In genomic region chr17:10003705-10004104, GRCh38 we compare ENCODE assay signal across 27 cellular contexts.
"Had no signal": no experiment of that assay in that cellular context is flagged by ENCODE, and none has a peak within 500 bp of the region (broad histone marks: within the 10 kb centered on the region; RNA-seq: fewer than 3 reads in every experiment).

No MANE protein-coding gene starts in this region.

- H3K4me3 ChIP-seq: lower lobe of right lung, neural progenitor cell, pancreas, psoas muscle, right lobe of liver, skin epidermis, stomach, tibial nerve, uterus had no signal

- H3K9me3 ChIP-seq: lower lobe of right lung, pancreas, psoas muscle, right lobe of liver, stomach, tibial nerve, uterus had no signal

- DNase-seq: hippocampal formation; kidney glomerular epithelial cell; left cardiac atrium; left ventricle myocardium superior; lower lobe of right lung; mammary epithelial cell; mesenchymal stem cell; naive B cell; natural killer cell; nephron progenitor cell; psoas muscle; right lobe of liver; stimulated activated CD4-positive, alpha-beta T cell treated with anti-CD3 and anti-CD28 coated beads, Interleukin-12 subunit alpha, Interleukin-12 subunit beta, amount 100 ng/mL, for 4 hours; stimulated activated CD4-positive, alpha-beta T cell treated with anti-CD3 and anti-CD28 coated beads, Interleukin-15, amount 100 ng/mL, for 24 hours; stimulated activated CD4-positive, alpha-beta T cell treated with anti-CD3 and anti-CD28 coated beads, Interleukin-2, amount 100 ng/mL, for 24 hours; stimulated activated CD4-positive, alpha-beta T cell treated with anti-CD3 and anti-CD28 coated beads, Interleukin-4, amount 100 ng/mL, for 1 hour; stimulated activated naive B cell treated with anti-CD40 and anti-IgM and Interleukin-4, amounts not matched to agents 10 μg/mL and 1 μg/mL and 100 μg/mL, for 72 hours; stimulated activated naive CD8-positive, alpha-beta T cell treated with anti-CD3 and anti-CD28 coated beads, Interleukin-15, Interleukin-2, amounts not matched to agents 100 U/mL and 50 U/mL, for 24 hours; stomach; uterus had no signal

- H3K4me3 Mint-ChIP-seq: mesothelial cell of epicardium; naive B cell; natural killer cell; nephron progenitor cell; neural progenitor cell; stimulated activated naive B cell treated with anti-CD40 and anti-IgM and Interleukin-4, amounts not matched to agents 10 μg/mL and 1 μg/mL and 100 μg/mL, for 72 hours; type B pancreatic cell had no signal

- H2AFZ ChIP-seq: neural progenitor cell had no signal

- H3K4me1 Mint-ChIP-seq: mesothelial cell of epicardium, naive B cell, nephron progenitor cell had no signal

- ATAC-seq: left lobe of liver; left ventricle myocardium superior; lower lobe of right lung; natural killer cell; pancreas; psoas muscle; right lobe of liver; stimulated activated naive B cell treated with anti-CD40 and anti-IgM and Interleukin-4, amounts not matched to agents 10 μg/mL and 1 μg/mL and 100 μg/mL, for 72 hours; stimulated activated naive CD8-positive, alpha-beta T cell treated with anti-CD3 and anti-CD28 coated beads, Interleukin-15, Interleukin-2, amounts not matched to agents 100 U/mL and 50 U/mL, for 24 hours had no signal

- H3K36me3 Mint-ChIP-seq: mesothelial cell of epicardium, naive B cell, natural killer cell, neural progenitor cell, type B pancreatic cell had no signal

- H3K27ac Mint-ChIP-seq: mesothelial cell of epicardium; nephron progenitor cell; neural progenitor cell; stimulated activated naive B cell treated with anti-CD40 and anti-IgM and Interleukin-4, amounts not matched to agents 10 μg/mL and 1 μg/mL and 100 μg/mL, for 72 hours; type B pancreatic cell had no signal

- H3K4me2 ChIP-seq: neural progenitor cell had no signal

- H3K27me3 ChIP-seq: neural progenitor cell, pancreas, right lobe of liver, stomach, tibial nerve, uterus had no signal

- H3K9ac ChIP-seq: neural progenitor cell had no signal

- H3K4me1 ChIP-seq: pancreas, psoas muscle, right lobe of liver, uterus had no signal

- H3K36me3 ChIP-seq: lower lobe of right lung, neural progenitor cell, pancreas, right lobe of liver, stomach, tibial nerve, uterus had no signal

- H3K9me3 Mint-ChIP-seq: mesothelial cell of epicardium; natural killer cell; neural progenitor cell; stimulated activated naive B cell treated with anti-CD40 and anti-IgM and Interleukin-4, amounts not matched to agents 10 μg/mL and 1 μg/mL and 100 μg/mL, for 72 hours; type B pancreatic cell had no signal

- H3K27ac ChIP-seq: lower lobe of right lung, neural progenitor cell, pancreas, psoas muscle, right lobe of liver, stomach, uterus had no signal

- H3K27me3 Mint-ChIP-seq: naive B cell; stimulated activated naive B cell treated with anti-CD40 and anti-IgM and Interleukin-4, amounts not matched to agents 10 μg/mL and 1 μg/mL and 100 μg/mL, for 72 hours had no signal
